9 cellular contexts compared by ENCODE assay signal in the genomic region with DNA sequence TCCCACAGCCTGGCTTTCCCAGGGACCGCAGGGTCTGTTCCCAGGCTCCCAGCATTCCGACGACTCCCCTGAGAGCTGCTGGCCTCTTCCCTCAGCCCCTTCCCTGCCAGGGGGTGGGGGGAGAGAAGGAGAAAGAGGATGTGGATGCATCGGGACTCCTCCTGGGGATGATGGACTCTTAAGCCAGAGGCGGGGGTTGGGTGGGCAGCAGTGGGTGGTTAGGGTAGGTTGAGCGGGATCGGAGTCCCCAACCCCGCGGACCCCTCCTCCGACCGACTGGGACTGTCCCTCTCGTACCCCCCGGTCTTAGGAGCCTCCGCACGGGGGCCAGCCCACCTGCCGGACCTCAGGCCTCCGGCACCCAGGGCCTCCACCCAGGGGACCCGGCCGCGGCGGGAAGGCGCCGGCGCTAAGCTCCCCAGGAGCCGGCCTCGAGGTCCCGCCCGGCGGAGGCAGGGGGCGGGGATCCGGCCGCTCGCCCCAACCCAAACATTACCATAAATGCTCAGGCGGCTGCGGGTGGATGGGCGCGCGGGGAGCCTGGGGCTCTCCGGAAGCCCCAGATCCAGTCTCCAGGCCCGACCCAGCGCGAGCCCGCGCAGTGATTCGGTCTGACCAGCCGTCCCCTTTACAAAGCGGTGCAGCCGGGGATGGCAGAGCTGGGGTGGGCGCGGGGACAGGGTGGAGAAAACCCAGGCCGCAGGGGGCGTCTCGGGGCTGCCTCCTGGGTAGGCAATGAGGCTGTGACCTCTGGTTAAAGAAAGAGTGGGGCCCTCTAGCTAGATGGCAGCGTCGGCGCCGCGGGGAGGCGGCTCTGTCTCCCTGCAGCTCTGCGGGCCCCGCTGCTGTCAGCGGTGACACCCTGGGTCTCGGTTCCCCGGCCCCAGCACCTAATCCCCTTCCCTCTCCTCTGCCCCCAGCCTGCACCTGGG. TPM values are rescaled to one million over a fixed set of nuclear protein-coding genes. Genes with fewer than 3 reads are reported as not detected.
DNase-seq lines count a peak whose midpoint lies in the region; ATAC-seq and TF ChIP-seq lines count a peak whose summit lies in the region.
"Had no signal": no experiment of that assay in that cellular context is flagged by ENCODE, and none has a peak within 500 bp of the region (broad histone marks: within the 10 kb centered on the region; RNA-seq: fewer than 3 reads in every experiment).

No MANE protein-coding gene starts in this region.

- peaks cover 40% of the 10 kb centered on the region for H3K27me3 ChIP-seq in DND-41 (ENCODE audit: insufficient read depth, low read length, poor library complexity)

- no peaks in the 10 kb centered on the region for H3K36me3 ChIP-seq in DND-41 (ENCODE audit: insufficient read depth, low read length)

- H3K4me2 ChIP-seq in DND-41 (ENCODE audit: insufficient read depth, low read length) = peak overlapping the region; percentile 45

- no peaks in the 10 kb centered on the region for H3K79me2 ChIP-seq in DND-41 (ENCODE audit: insufficient read depth, low read length)

- peaks cover 27% of the 10 kb centered on the region for H3K4me1 ChIP-seq in DND-41 (ENCODE audit: insufficient read depth, low read length)

- H3K27ac ChIP-seq in DND-41 (ENCODE audit: low read length) = no peak overlapping the region

- TF ChIP-seq CTCF in DND-41 (IDR thresholded peaks at IDR 0.05; ENCODE audit: borderline replicate concordance, extremely low read depth, low read length, poor library complexity, severe bottlenecking) (no peak), omental fat pad (IDR thresholded peaks at IDR 0.05) (no peak)

- DNase-seq in DND-41 (peak; percentile 31), M059J (ENCODE audit: low read depth) (peak; percentile 81), activated gamma-delta T cell treated with Interleukin-2 at 50 U/mL for 16 hours (peak; percentile 45), germinal center (ENCODE audit: low spot score) (peak; percentile 84), omental fat pad (ENCODE audit: low spot score) (no peak), NCI-H1105 (lab: John Stamatoyannopoulos, UW) (no peak), NCI-H2227 (lab: John Stamatoyannopoulos, UW; ENCODE audit: unreplicated experiment) (no peak)

- H3K9ac ChIP-seq in DND-41 (ENCODE audit: low read depth, low read length) = peak overlapping the region; percentile 22; the same call in 1 of the 2 replicates

- H3K4me3 ChIP-seq in DND-41 (ENCODE audit: low read depth in 1 of 2, low read length in 2 of 2) = peak overlapping the region in 1 of 2 experiments; percentile 24; a peak in 2 of 4 replicates

- no peaks in the 10 kb centered on the region for H3K9me3 ChIP-seq in DND-41 (ENCODE audit: insufficient read depth, low read length, severe bottlenecking)

- H2AFZ ChIP-seq in DND-41 (ENCODE audit: low read depth, low read length) = peak overlapping the region; percentile 56

- H4K20me1 ChIP-seq in DND-41 (ENCODE audit: insufficient read depth, low read length) = peaks cover 14% of the 10 kb centered on the region

- ATAC-seq in DND-41 (ENCODE audit: insufficient read depth, low read depth) = peak; percentile 31; the same call in 1 of the 3 replicates
- peak; percentile 49 for ATAC-seq in GM21515 (IDR thresholded peaks at IDR 0.05; ENCODE audit: unreplicated experiment)
- ATAC-seq in omental fat pad (ENCODE audit: low FRiP score) = peak; percentile 44

RNA-seq across cellular contexts. Expression of gene MCAM, which starts 3.9 kb away (rescaled TPM):
- 353 and 496 TPM in 2 replicates for total RNA-seq in M059J (2014; rRNA removed; shearing (Covaris generic))
- total RNA-seq in omental fat pad = 1,000 to 10,000 TPM in 1 of 4 donors, 100 to 1,000 TPM in 3; 613 to 1,211 (median 746) TPM

RNA-seq across cellular contexts. Expression of gene RNF26, which starts 13.5 kb away (rescaled TPM):
- total RNA-seq in M059J (2014; rRNA removed; shearing (Covaris generic)) = 9.5 and 16.1 TPM in 2 replicates
- total RNA-seq in omental fat pad = 10 to 100 TPM in 1 of 4 donors, 1 to 10 TPM in 3; 8.9 to 11.1 (median 9.4) TPM

RNA-seq across cellular contexts. Expression of gene C1QTNF5, which starts 19.8 kb away (rescaled TPM):
- total RNA-seq in M059J (2014; rRNA removed; shearing (Covaris generic)) = 5.9 and 7.7 TPM in 2 replicates
- 10 to 100 TPM; 18.0 to 74.2 (median 35.5) TPM for total RNA-seq in omental fat pad
- total RNA-seq: T-helper 2 cell treated with Interferon-gamma antibody and Interleukin-4, amounts not matched to agents 100 ng/mL and 5 ng/mL, for 36 hours had no signal

RNA-seq across cellular contexts. Expression of gene MFRP, which starts 25.6 kb away (rescaled TPM):
- total RNA-seq in M059J (2014; rRNA removed; shearing (Covaris generic)) = not detected in 2 replicates
- total RNA-seq in omental fat pad = not detected
- total RNA-seq: T-helper 2 cell treated with Interferon-gamma antibody and Interleukin-4, amounts not matched to agents 100 ng/mL and 5 ng/mL, for 36 hours had no signal

Comparison
In these comparisons a context has a peak if more than half of its experiments do, and no peak if none do; other contexts are left out.
1. DNase-seq: peak in DND-41 (single experiment), M059J (single experiment), activated gamma-delta T cell treated with Interleukin-2 at 50 U/mL for 16 hours (single experiment) and germinal center (single experiment); none in omental fat pad (single experiment), NCI-H1105 (single experiment) and NCI-H2227 (single experiment).
2. Peak in every context shown above with its lines, with median percentiles within 50 percentile points of each other: ATAC-seq.